1 cellular context compared by ENCODE assay signal in the genomic region with DNA sequence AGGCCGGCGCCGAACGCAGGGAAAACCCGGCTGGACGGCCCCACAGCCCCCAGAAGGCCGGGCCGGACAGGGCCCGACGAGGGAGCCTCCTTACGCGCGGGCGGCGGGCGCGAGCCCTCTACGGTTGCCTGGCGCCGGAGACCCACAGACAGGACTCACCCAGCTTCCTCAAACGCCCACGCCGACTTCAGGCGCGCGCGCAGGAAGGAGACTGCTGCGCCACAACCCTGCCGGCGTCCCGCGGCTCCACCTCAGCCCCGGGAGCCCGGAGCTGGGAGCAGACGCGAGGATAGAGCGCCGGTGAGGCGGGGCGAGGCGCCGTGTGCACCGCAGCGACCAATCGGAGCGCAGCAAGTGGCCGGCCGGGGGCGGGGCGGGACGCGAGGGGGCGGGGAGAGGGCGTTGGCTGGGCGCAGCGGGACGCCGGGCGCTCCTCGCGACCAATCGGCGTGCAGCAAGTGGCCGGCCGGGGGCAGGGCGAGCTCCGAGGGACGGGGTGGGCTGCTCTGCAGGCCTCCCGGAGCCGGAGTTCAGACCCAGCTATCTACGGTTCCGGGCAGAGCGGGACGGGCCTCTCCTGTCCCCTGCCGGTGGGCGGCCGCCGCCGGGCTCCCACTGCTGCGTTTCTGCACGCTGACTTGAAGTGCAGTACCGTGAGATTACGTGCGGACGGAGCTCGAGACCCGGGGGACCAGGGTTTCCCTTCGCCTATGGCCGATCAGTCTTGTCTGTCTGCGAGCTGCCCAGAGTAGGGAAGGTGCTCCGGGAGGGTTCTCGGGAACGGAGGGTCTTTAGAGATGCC.
TF ChIP-seq lines count a peak whose summit lies in the region.

A gene (minus strand): TSS at position 296 of the 802 bp plus-strand sequence. CDS start 11,089 bp downstream, outside the sequence.

TF ChIP-seq in K562, 482 proteins besides CTCF, POLR2A, EP300 and RAD21 (continued from another document and continues in another):
- TF ChIP-seq NFRKB (IDR thresholded peaks at IDR 0.05; ENCODE audit: low read depth), result peak; percentile 70; the same call in 1 of the 2 replicates
- TF ChIP-seq FOS (IDR thresholded peaks at IDR 0.05; ENCODE audit: extremely low read depth, insufficient read length), result peak; percentile 23
- TF ChIP-seq, protein P1, sequence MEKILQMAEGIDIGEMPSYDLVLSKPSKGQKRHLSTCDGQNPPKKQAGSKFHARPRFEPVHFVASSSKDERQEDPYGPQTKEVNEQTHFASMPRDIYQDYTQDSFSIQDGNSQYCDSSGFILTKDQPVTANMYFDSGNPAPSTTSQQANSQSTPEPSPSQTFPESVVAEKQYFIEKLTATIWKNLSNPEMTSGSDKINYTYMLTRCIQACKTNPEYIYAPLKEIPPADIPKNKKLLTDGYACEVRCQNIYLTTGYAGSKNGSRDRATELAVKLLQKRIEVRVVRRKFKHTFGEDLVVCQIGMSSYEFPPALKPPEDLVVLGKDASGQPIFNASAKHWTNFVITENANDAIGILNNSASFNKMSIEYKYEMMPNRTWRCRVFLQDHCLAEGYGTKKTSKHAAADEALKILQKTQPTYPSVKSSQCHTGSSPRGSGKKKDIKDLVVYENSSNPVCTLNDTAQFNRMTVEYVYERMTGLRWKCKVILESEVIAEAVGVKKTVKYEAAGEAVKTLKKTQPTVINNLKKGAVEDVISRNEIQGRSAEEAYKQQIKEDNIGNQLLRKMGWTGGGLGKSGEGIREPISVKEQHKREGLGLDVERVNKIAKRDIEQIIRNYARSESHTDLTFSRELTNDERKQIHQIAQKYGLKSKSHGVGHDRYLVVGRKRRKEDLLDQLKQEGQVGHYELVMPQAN (IDR thresholded peaks at IDR 0.05; ENCODE audit: borderline replicate concordance), result peak; percentile 26; the same call in 1 of the 2 replicates
- TF ChIP-seq, protein P2, sequence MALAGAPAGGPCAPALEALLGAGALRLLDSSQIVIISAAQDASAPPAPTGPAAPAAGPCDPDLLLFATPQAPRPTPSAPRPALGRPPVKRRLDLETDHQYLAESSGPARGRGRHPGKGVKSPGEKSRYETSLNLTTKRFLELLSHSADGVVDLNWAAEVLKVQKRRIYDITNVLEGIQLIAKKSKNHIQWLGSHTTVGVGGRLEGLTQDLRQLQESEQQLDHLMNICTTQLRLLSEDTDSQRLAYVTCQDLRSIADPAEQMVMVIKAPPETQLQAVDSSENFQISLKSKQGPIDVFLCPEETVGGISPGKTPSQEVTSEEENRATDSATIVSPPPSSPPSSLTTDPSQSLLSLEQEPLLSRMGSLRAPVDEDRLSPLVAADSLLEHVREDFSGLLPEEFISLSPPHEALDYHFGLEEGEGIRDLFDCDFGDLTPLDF (CRISPR knock-in tag; IDR thresholded peaks at IDR 0.05), result peak; percentile 59
- TF ChIP-seq EHMT2 (IDR thresholded peaks at IDR 0.05), result peak; percentile 50; the same call in 1 of the 2 replicates
- peak; percentile 43; the same call in 1 of the 2 replicates for TF ChIP-seq TEAD4 (IDR thresholded peaks at IDR 0.05; ENCODE audit: low read length)
- no peak for TF ChIP-seq TEAD4 (CRISPR knock-in tag; IDR thresholded peaks at IDR 0.05; ENCODE audit: borderline replicate concordance)
- peak; percentile 55 for TF ChIP-seq PCBP1 (IDR thresholded peaks at IDR 0.05; ENCODE audit: low read depth, low read length, poor library complexity, severe bottlenecking)
- TF ChIP-seq NFIC (IDR thresholded peaks at IDR 0.05), result peak; percentile 41; the same call in 1 of the 2 replicates
- TF ChIP-seq NCOA1 (IDR thresholded peaks at IDR 0.05; ENCODE audit: low read depth), result peak; percentile 65
- TF ChIP-seq ELF1 (tag; IDR thresholded peaks at IDR 0.05), result peak; percentile 79
- 0 out of 2 replicates have a peak, but pooled peaks have one; percentile 33 for TF ChIP-seq SMAD3 (CRISPR knock-in tag; conservative IDR thresholded peaks at IDR 0.05)
- TF ChIP-seq KAT2B (IDR thresholded peaks at IDR 0.05; ENCODE audit: low read depth, low read length), result peak; percentile 50
- TF ChIP-seq, protein P3, sequence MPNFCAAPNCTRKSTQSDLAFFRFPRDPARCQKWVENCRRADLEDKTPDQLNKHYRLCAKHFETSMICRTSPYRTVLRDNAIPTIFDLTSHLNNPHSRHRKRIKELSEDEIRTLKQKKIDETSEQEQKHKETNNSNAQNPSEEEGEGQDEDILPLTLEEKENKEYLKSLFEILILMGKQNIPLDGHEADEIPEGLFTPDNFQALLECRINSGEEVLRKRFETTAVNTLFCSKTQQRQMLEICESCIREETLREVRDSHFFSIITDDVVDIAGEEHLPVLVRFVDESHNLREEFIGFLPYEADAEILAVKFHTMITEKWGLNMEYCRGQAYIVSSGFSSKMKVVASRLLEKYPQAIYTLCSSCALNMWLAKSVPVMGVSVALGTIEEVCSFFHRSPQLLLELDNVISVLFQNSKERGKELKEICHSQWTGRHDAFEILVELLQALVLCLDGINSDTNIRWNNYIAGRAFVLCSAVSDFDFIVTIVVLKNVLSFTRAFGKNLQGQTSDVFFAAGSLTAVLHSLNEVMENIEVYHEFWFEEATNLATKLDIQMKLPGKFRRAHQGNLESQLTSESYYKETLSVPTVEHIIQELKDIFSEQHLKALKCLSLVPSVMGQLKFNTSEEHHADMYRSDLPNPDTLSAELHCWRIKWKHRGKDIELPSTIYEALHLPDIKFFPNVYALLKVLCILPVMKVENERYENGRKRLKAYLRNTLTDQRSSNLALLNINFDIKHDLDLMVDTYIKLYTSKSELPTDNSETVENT (CRISPR knock-in tag; IDR thresholded peaks at IDR 0.05), result peak; percentile 74
- TF ChIP-seq GTF2F1 (IDR thresholded peaks at IDR 0.05; ENCODE audit: low read depth, low read length), result peak; percentile 8; the same call in 1 of the 2 replicates
- 0 out of 2 replicates have a peak, but pooled peaks have one; percentile 28 for TF ChIP-seq ZBTB17 (CRISPR knock-in tag; IDR thresholded peaks at IDR 0.05)
- TF ChIP-seq FOXM1 (IDR thresholded peaks at IDR 0.05; ENCODE audit: low read depth), result no peak
- no peak for TF ChIP-seq FOXM1 (CRISPR knock-in tag; IDR thresholded peaks at IDR 0.05; ENCODE audit: low read depth)
- 0 out of 2 replicates have a peak, but pooled peaks have one; percentile 44 for TF ChIP-seq CBX5 (IDR thresholded peaks at IDR 0.05; ENCODE audit: borderline replicate concordance, low read depth)
- TF ChIP-seq, protein P4, sequence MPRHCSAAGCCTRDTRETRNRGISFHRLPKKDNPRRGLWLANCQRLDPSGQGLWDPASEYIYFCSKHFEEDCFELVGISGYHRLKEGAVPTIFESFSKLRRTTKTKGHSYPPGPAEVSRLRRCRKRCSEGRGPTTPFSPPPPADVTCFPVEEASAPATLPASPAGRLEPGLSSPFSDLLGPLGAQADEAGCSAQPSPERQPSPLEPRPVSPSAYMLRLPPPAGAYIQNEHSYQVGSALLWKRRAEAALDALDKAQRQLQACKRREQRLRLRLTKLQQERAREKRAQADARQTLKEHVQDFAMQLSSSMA (CRISPR knock-in tag; IDR thresholded peaks at IDR 0.05), result no peak; the same call in 1 of the 2 replicates
- TF ChIP-seq, protein P5, sequence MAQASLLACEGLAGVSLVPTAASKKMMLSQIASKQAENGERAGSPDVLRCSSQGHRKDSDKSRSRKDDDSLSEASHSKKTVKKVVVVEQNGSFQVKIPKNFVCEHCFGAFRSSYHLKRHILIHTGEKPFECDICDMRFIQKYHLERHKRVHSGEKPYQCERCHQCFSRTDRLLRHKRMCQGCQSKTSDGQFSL (CRISPR knock-in tag; IDR thresholded peaks at IDR 0.05), result no peak; the same call in 1 of the 2 replicates
- TF ChIP-seq, protein P5 (tag; IDR thresholded peaks at IDR 0.05), result no peak
- TF ChIP-seq, protein P6, sequence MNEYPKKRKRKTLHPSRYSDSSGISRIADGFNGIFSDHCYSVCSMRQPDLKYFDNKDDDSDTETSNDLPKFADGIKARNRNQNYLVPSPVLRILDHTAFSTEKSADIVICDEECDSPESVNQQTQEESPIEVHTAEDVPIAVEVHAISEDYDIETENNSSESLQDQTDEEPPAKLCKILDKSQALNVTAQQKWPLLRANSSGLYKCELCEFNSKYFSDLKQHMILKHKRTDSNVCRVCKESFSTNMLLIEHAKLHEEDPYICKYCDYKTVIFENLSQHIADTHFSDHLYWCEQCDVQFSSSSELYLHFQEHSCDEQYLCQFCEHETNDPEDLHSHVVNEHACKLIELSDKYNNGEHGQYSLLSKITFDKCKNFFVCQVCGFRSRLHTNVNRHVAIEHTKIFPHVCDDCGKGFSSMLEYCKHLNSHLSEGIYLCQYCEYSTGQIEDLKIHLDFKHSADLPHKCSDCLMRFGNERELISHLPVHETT (CRISPR knock-in tag; conservative IDR thresholded peaks at IDR 0.05 in 1 of 2, IDR thresholded peaks at IDR 0.05 in 1 of 2), result peak in 1 of 2 experiments; percentile 99; a peak in 2 of 4 replicates
- TF ChIP-seq MTA3 (IDR thresholded peaks at IDR 0.05; ENCODE audit: borderline replicate concordance), result peak; percentile 85
- peak; percentile 57; the same call in 1 of the 2 replicates for TF ChIP-seq TRIM28 (IDR thresholded peaks at IDR 0.05)
- peak; percentile 98 for TF ChIP-seq EGR1 (conservative IDR thresholded peaks at IDR 0.05)
- TF ChIP-seq, protein P7, sequence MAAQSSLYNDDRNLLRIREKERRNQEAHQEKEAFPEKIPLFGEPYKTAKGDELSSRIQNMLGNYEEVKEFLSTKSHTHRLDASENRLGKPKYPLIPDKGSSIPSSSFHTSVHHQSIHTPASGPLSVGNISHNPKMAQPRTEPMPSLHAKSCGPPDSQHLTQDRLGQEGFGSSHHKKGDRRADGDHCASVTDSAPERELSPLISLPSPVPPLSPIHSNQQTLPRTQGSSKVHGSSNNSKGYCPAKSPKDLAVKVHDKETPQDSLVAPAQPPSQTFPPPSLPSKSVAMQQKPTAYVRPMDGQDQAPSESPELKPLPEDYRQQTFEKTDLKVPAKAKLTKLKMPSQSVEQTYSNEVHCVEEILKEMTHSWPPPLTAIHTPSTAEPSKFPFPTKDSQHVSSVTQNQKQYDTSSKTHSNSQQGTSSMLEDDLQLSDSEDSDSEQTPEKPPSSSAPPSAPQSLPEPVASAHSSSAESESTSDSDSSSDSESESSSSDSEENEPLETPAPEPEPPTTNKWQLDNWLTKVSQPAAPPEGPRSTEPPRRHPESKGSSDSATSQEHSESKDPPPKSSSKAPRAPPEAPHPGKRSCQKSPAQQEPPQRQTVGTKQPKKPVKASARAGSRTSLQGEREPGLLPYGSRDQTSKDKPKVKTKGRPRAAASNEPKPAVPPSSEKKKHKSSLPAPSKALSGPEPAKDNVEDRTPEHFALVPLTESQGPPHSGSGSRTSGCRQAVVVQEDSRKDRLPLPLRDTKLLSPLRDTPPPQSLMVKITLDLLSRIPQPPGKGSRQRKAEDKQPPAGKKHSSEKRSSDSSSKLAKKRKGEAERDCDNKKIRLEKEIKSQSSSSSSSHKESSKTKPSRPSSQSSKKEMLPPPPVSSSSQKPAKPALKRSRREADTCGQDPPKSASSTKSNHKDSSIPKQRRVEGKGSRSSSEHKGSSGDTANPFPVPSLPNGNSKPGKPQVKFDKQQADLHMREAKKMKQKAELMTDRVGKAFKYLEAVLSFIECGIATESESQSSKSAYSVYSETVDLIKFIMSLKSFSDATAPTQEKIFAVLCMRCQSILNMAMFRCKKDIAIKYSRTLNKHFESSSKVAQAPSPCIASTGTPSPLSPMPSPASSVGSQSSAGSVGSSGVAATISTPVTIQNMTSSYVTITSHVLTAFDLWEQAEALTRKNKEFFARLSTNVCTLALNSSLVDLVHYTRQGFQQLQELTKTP (IDR thresholded peaks at IDR 0.05; ENCODE audit: low read depth in 1 of 2, partially characterized antibody in 2 of 2), result peak; percentile 51 to 76
- TF ChIP-seq, protein P8, sequence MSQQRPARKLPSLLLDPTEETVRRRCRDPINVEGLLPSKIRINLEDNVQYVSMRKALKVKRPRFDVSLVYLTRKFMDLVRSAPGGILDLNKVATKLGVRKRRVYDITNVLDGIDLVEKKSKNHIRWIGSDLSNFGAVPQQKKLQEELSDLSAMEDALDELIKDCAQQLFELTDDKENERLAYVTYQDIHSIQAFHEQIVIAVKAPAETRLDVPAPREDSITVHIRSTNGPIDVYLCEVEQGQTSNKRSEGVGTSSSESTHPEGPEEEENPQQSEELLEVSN (IDR thresholded peaks at IDR 0.05; ENCODE audit: borderline replicate concordance in 1 of 2, extremely low read depth in 1 of 2, insufficient read depth in 1 of 2, insufficient read length in 1 of 2, low read depth in 1 of 2, low read length in 1 of 2, poor library complexity in 1 of 2, severe bottlenecking in 1 of 2), result peak; percentile 8 to 49
- TF ChIP-seq BDP1 (IDR thresholded peaks at IDR 0.05; ENCODE audit: insufficient read depth, insufficient read length), result no peak
- TF ChIP-seq TAF1 (IDR thresholded peaks at IDR 0.05; ENCODE audit: control insufficient read depth, extremely low read depth, insufficient read depth, low read length, severe bottlenecking), result peak; percentile 84
- TF ChIP-seq SMAD1 (IDR thresholded peaks at IDR 0.05; ENCODE audit: low read depth, low read length, partially characterized antibody), result peak; percentile 40
- TF ChIP-seq YY1 (IDR thresholded peaks at IDR 0.05; ENCODE audit: borderline replicate concordance in 1 of 3, control insufficient read depth in 1 of 3, extremely low read depth in 1 of 3, insufficient read depth in 3 of 3, insufficient read length in 1 of 3, insufficient replicate concordance in 2 of 3, low read depth in 1 of 3, low read length in 2 of 3), result peak in 2 of 3 experiments; percentile 66 to 82
- TF ChIP-seq, protein P9, sequence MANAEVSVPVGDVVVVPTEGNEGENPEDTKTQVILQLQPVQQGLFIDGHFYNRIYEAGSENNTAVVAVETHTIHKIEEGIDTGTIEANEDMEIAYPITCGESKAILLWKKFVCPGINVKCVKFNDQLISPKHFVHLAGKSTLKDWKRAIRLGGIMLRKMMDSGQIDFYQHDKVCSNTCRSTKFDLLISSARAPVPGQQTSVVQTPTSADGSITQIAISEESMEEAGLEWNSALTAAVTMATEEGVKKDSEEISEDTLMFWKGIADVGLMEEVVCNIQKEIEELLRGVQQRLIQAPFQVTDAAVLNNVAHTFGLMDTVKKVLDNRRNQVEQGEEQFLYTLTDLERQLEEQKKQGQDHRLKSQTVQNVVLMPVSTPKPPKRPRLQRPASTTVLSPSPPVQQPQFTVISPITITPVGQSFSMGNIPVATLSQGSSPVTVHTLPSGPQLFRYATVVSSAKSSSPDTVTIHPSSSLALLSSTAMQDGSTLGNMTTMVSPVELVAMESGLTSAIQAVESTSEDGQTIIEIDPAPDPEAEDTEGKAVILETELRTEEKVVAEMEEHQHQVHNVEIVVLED (CRISPR knock-in tag; IDR thresholded peaks at IDR 0.05), result peak; percentile 70
- TF ChIP-seq ARID1B (IDR thresholded peaks at IDR 0.05), result peak; percentile 29; the same call in 1 of the 2 replicates
- peak; percentile 89 to 90 for TF ChIP-seq NRF1 (conservative IDR thresholded peaks at IDR 0.05 in 1 of 2, IDR thresholded peaks at IDR 0.05 in 1 of 2)
- TF ChIP-seq, protein P10, sequence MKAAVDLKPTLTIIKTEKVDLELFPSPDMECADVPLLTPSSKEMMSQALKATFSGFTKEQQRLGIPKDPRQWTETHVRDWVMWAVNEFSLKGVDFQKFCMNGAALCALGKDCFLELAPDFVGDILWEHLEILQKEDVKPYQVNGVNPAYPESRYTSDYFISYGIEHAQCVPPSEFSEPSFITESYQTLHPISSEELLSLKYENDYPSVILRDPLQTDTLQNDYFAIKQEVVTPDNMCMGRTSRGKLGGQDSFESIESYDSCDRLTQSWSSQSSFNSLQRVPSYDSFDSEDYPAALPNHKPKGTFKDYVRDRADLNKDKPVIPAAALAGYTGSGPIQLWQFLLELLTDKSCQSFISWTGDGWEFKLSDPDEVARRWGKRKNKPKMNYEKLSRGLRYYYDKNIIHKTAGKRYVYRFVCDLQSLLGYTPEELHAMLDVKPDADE (conservative IDR thresholded peaks at IDR 0.05; ENCODE audit: control insufficient read depth, low read depth, low read length), result peak; percentile 81
